In genomic region chr2:69948032-69948962, GRCh38 we compare ENCODE assay signal across 1 cellular context.
A peak's percentile ranks its signal among the peaks of the same experiment; 100 is the strongest.
TF ChIP-seq lines count a peak whose summit lies in the region.

No MANE protein-coding gene starts in this region.

TF ChIP-seq in HepG2, 621 proteins besides CTCF, POLR2A, EP300 and RAD21 (continued from another document and continues in another):
- peak in 1 of 2 experiments; percentile 67; a peak in 2 of 4 replicates for TF ChIP-seq ATF4 (CRISPR knock-in tag; IDR thresholded peaks at IDR 0.05)
- no peak for TF ChIP-seq TRAFD1 (CRISPR knock-in tag; IDR thresholded peaks at IDR 0.05; ENCODE audit: borderline replicate concordance)
- no peak for TF ChIP-seq ZFP1 (CRISPR knock-in tag; IDR thresholded peaks at IDR 0.05)
- no peak for TF ChIP-seq ZNF772 (CRISPR knock-in tag; IDR thresholded peaks at IDR 0.05)
- 0 out of 2 replicates have a peak, but pooled peaks have one; percentile 23 for TF ChIP-seq HDAC1 (CRISPR knock-in tag; IDR thresholded peaks at IDR 0.05)
- no peak for TF ChIP-seq ZNF513 (CRISPR knock-in tag; conservative IDR thresholded peaks at IDR 0.05)
- no peak for TF ChIP-seq CREB1 (IDR thresholded peaks at IDR 0.05)
- TF ChIP-seq CREB1 (CRISPR knock-in tag; IDR thresholded peaks at IDR 0.05), result no peak
- no peak for TF ChIP-seq ZNF615 (CRISPR knock-in tag; IDR thresholded peaks at IDR 0.05; ENCODE audit: borderline replicate concordance)
- TF ChIP-seq ZC3H13 (CRISPR knock-in tag; IDR thresholded peaks at IDR 0.05), result no peak
- TF ChIP-seq ZNF496 (CRISPR knock-in tag; IDR thresholded peaks at IDR 0.05; ENCODE audit: insufficient replicate concordance), result no peak
- TF ChIP-seq ZNF597 (CRISPR knock-in tag; IDR thresholded peaks at IDR 0.05), result no peak
- TF ChIP-seq ZKSCAN1 (IDR thresholded peaks at IDR 0.05; ENCODE audit: low read length), result no peak
- TF ChIP-seq ZBTB42 (CRISPR knock-in tag; IDR thresholded peaks at IDR 0.05), result no peak
- no peak for TF ChIP-seq NFKBIZ (CRISPR knock-in tag; IDR thresholded peaks at IDR 0.05)
- TF ChIP-seq ISX (CRISPR knock-in tag; conservative IDR thresholded peaks at IDR 0.05), result no peak
- TF ChIP-seq ZMYM2 (CRISPR knock-in tag; IDR thresholded peaks at IDR 0.05), result 0 out of 2 replicates have a peak, but pooled peaks have one; percentile 28
- TF ChIP-seq ZNF83 (CRISPR knock-in tag; IDR thresholded peaks at IDR 0.05; ENCODE audit: borderline replicate concordance), result 0 out of 2 replicates have a peak, but pooled peaks have one; percentile 56
- TF ChIP-seq REXO4 (CRISPR knock-in tag; IDR thresholded peaks at IDR 0.05; ENCODE audit: borderline replicate concordance), result no peak
- no peak for TF ChIP-seq ARID2 (CRISPR knock-in tag; IDR thresholded peaks at IDR 0.05; ENCODE audit: borderline replicate concordance)
- no peak for TF ChIP-seq GABPA (IDR thresholded peaks at IDR 0.05; ENCODE audit: low read depth, low read length)
- no peak for TF ChIP-seq GABPA (CRISPR knock-in tag; IDR thresholded peaks at IDR 0.05; ENCODE audit: low read depth)
- no peak for TF ChIP-seq HDAC6 (IDR thresholded peaks at IDR 0.05; ENCODE audit: low read depth, low read length)
- TF ChIP-seq FOXJ3 (CRISPR knock-in tag; IDR thresholded peaks at IDR 0.05; ENCODE audit: borderline replicate concordance), result no peak
- TF ChIP-seq MAX (IDR thresholded peaks at IDR 0.05), result no peak
- TF ChIP-seq ZNF296 (CRISPR knock-in tag; conservative IDR thresholded peaks at IDR 0.05), result no peak
- TF ChIP-seq MLXIP (CRISPR knock-in tag; IDR thresholded peaks at IDR 0.05; ENCODE audit: borderline replicate concordance), result no peak
- no peak for TF ChIP-seq NPAS2 (CRISPR knock-in tag; IDR thresholded peaks at IDR 0.05; ENCODE audit: borderline replicate concordance)
- TF ChIP-seq TARDBP (CRISPR knock-in tag; IDR thresholded peaks at IDR 0.05), result peak; percentile 23; the same call in 1 of the 2 replicates
- TF ChIP-seq FLYWCH1 (CRISPR knock-in tag; IDR thresholded peaks at IDR 0.05), result no peak
- no peak for TF ChIP-seq ELK4 (CRISPR knock-in tag; IDR thresholded peaks at IDR 0.05; ENCODE audit: borderline replicate concordance)
- TF ChIP-seq TCF12 (IDR thresholded peaks at IDR 0.05), result no peak
- TF ChIP-seq TCF12 (CRISPR knock-in tag; IDR thresholded peaks at IDR 0.05), result no peak; the same call in 1 of the 2 replicates
- peak; percentile 55 for TF ChIP-seq HNRNPLL (IDR thresholded peaks at IDR 0.05; ENCODE audit: low read depth, low read length, poor library complexity, severe bottlenecking)
- 0 out of 2 replicates have a peak, but pooled peaks have one; percentile 67 for TF ChIP-seq DZIP1 (CRISPR knock-in tag; IDR thresholded peaks at IDR 0.05)
- no peak for TF ChIP-seq POLR2G (IDR thresholded peaks at IDR 0.05; ENCODE audit: low read depth, low read length)
- TF ChIP-seq RELA (CRISPR knock-in tag; IDR thresholded peaks at IDR 0.05), result no peak
- TF ChIP-seq ZNF362 (CRISPR knock-in tag; IDR thresholded peaks at IDR 0.05; ENCODE audit: borderline replicate concordance), result no peak
- no peak for TF ChIP-seq SMAD3 (CRISPR knock-in tag; IDR thresholded peaks at IDR 0.05)
- TF ChIP-seq PAF1 (CRISPR knock-in tag; IDR thresholded peaks at IDR 0.05), result no peak
- no peak for TF ChIP-seq GPN1 (CRISPR knock-in tag; IDR thresholded peaks at IDR 0.05; ENCODE audit: borderline replicate concordance)
- TF ChIP-seq JUNB (CRISPR knock-in tag; IDR thresholded peaks at IDR 0.05; ENCODE audit: borderline replicate concordance), result no peak
- no peak for TF ChIP-seq ZBTB1 (CRISPR knock-in tag; IDR thresholded peaks at IDR 0.05; ENCODE audit: borderline replicate concordance)
- TF ChIP-seq ISL2 (CRISPR knock-in tag; IDR thresholded peaks at IDR 0.05), result peak; percentile 20; the same call in 1 of the 2 replicates
- TF ChIP-seq SATB2 (CRISPR knock-in tag; IDR thresholded peaks at IDR 0.05), result no peak
- peak; percentile 79; the same call in 1 of the 2 replicates for TF ChIP-seq MTA1 (CRISPR knock-in tag; IDR thresholded peaks at IDR 0.05; ENCODE audit: borderline replicate concordance)
- no peak for TF ChIP-seq ELF3 (CRISPR knock-in tag; IDR thresholded peaks at IDR 0.05)
- no peak for TF ChIP-seq RFX5 (IDR thresholded peaks at IDR 0.05; ENCODE audit: low read depth, low read length)
- no peak for TF ChIP-seq HMGA1 (CRISPR knock-in tag; conservative IDR thresholded peaks at IDR 0.05)
- TF ChIP-seq ZNF567 (CRISPR knock-in tag; IDR thresholded peaks at IDR 0.05; ENCODE audit: borderline replicate concordance), result peak; percentile 14; the same call in 1 of the 2 replicates
- 0 out of 2 replicates have a peak, but pooled peaks have one; percentile 34 for TF ChIP-seq AHR (CRISPR knock-in tag; IDR thresholded peaks at IDR 0.05)
- TF ChIP-seq JDP2 (CRISPR knock-in tag; IDR thresholded peaks at IDR 0.05; ENCODE audit: borderline replicate concordance), result no peak
- TF ChIP-seq ZNF674 (CRISPR knock-in tag; IDR thresholded peaks at IDR 0.05; ENCODE audit: low read depth), result no peak
- TF ChIP-seq ZNF746 (CRISPR knock-in tag; IDR thresholded peaks at IDR 0.05), result no peak
- TF ChIP-seq DPF2 (CRISPR knock-in tag; IDR thresholded peaks at IDR 0.05; ENCODE audit: borderline replicate concordance, low read depth), result no peak
- TF ChIP-seq GATAD1 (CRISPR knock-in tag; IDR thresholded peaks at IDR 0.05), result no peak
- TF ChIP-seq ZNF326 (CRISPR knock-in tag; IDR thresholded peaks at IDR 0.05; ENCODE audit: borderline replicate concordance), result no peak
- no peak for TF ChIP-seq ZNF652 (CRISPR knock-in tag; IDR thresholded peaks at IDR 0.05; ENCODE audit: borderline replicate concordance, low read depth)
- TF ChIP-seq ZBTB46 (CRISPR knock-in tag; IDR thresholded peaks at IDR 0.05; ENCODE audit: borderline replicate concordance), result no peak
- TF ChIP-seq ZNF720 (CRISPR knock-in tag; IDR thresholded peaks at IDR 0.05), result no peak
- TF ChIP-seq TCF7L2 (IDR thresholded peaks at IDR 0.05; ENCODE audit: low read depth, low read length), result no peak
- TF ChIP-seq SP5 (CRISPR knock-in tag; IDR thresholded peaks at IDR 0.05; ENCODE audit: borderline replicate concordance, low read depth), result no peak
